1 cellular context compared by ENCODE assay signal in the genomic region with DNA sequence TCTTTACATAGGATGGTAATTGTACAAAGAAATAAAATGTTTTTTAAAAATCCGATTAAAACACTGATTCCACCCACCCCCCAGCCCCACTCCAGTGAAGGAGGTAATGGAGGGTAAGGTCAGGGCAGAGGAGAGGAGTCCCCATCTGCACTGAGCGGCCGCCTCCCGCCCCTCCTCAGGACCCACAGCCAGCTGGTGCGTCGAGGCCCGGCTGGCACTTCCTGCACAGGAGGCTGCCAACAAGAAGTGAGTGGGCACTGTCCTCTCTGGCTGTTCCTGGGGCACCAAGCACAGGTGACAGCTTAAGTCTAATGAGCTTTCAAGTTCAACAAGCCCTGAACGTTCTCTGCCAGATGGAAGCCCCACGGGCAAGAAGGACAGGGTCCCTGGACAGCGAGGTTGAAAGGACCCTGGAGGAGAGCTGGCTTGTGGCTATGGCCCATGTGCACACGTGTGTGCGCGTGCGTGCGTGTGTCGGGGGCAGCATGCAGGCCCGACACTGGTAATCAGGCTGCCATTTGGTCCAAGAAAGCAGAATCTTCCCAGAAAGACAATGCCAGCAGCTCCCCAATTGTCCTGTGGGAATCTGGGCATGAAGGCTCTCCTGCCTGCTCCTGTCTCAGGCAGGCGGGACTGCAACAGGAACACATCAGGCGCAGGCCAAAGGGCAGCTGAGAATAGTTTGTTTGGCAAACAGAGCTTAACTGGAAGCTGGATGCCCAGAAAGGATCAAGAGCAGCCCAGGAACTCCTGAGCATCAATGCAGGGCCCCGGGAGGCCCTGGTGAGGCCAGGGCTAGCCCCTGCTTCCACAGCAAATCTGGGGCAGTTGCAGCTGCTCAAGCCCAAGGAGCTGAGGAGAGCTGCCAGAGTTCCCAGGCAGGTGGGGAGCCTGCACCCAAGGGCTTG.
A peak's percentile ranks its signal among the peaks of the same experiment; 100 is the strongest.
TF ChIP-seq lines count a peak whose summit lies in the region.

No MANE protein-coding gene starts in this region.

TF ChIP-seq in HepG2, 621 proteins besides CTCF, POLR2A, EP300 and RAD21 (continued from another document):
- TF ChIP-seq, protein P1, sequence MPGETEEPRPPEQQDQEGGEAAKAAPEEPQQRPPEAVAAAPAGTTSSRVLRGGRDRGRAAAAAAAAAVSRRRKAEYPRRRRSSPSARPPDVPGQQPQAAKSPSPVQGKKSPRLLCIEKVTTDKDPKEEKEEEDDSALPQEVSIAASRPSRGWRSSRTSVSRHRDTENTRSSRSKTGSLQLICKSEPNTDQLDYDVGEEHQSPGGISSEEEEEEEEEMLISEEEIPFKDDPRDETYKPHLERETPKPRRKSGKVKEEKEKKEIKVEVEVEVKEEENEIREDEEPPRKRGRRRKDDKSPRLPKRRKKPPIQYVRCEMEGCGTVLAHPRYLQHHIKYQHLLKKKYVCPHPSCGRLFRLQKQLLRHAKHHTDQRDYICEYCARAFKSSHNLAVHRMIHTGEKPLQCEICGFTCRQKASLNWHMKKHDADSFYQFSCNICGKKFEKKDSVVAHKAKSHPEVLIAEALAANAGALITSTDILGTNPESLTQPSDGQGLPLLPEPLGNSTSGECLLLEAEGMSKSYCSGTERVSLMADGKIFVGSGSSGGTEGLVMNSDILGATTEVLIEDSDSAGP (CRISPR knock-in tag; IDR thresholded peaks at IDR 0.05; ENCODE audit: borderline replicate concordance): 0 out of 2 replicates have a peak, but pooled peaks have one; percentile 37
- TF ChIP-seq, protein P2, sequence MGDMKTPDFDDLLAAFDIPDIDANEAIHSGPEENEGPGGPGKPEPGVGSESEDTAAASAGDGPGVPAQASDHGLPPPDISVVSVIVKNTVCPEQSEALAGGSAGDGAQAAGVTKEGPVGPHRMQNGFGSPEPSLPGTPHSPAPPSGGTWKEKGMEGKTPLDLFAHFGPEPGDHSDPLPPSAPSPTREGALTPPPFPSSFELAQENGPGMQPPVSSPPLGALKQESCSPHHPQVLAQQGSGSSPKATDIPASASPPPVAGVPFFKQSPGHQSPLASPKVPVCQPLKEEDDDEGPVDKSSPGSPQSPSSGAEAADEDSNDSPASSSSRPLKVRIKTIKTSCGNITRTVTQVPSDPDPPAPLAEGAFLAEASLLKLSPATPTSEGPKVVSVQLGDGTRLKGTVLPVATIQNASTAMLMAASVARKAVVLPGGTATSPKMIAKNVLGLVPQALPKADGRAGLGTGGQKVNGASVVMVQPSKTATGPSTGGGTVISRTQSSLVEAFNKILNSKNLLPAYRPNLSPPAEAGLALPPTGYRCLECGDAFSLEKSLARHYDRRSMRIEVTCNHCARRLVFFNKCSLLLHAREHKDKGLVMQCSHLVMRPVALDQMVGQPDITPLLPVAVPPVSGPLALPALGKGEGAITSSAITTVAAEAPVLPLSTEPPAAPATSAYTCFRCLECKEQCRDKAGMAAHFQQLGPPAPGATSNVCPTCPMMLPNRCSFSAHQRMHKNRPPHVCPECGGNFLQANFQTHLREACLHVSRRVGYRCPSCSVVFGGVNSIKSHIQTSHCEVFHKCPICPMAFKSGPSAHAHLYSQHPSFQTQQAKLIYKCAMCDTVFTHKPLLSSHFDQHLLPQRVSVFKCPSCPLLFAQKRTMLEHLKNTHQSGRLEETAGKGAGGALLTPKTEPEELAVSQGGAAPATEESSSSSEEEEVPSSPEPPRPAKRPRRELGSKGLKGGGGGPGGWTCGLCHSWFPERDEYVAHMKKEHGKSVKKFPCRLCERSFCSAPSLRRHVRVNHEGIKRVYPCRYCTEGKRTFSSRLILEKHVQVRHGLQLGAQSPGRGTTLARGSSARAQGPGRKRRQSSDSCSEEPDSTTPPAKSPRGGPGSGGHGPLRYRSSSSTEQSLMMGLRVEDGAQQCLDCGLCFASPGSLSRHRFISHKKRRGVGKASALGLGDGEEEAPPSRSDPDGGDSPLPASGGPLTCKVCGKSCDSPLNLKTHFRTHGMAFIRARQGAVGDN (CRISPR knock-in tag; IDR thresholded peaks at IDR 0.05): peak; percentile 77
- TF ChIP-seq ZNF839 (CRISPR knock-in tag; IDR thresholded peaks at IDR 0.05; ENCODE audit: borderline replicate concordance) (no peak), HNRNPL (IDR thresholded peaks at IDR 0.05; ENCODE audit: low read depth, low read length) (0 out of 2 replicates have a peak, but pooled peaks have one; percentile 49), ZNF761 (CRISPR knock-in tag; conservative IDR thresholded peaks at IDR 0.05) (peak; percentile 84), XRCC5 (optimal IDR thresholded peaks at IDR 0.05; ENCODE audit: low read length) (peak; percentile 16), ZIK1 (CRISPR knock-in tag; IDR thresholded peaks at IDR 0.05; ENCODE audit: borderline replicate concordance, low read depth) (no peak), BCL6 (CRISPR knock-in tag; IDR thresholded peaks at IDR 0.05) (peak; percentile 34; the same call in 1 of the 2 replicates), RBM22 (optimal IDR thresholded peaks at IDR 0.05; ENCODE audit: low read length) (peak; percentile 58), FOXA1 (IDR thresholded peaks at IDR 0.05) (no peak), FOXA1 (CRISPR knock-in tag; IDR thresholded peaks at IDR 0.05) (0 out of 2 replicates have a peak, but pooled peaks have one; percentile 5), ZNF30 (CRISPR knock-in tag; IDR thresholded peaks at IDR 0.05) (no peak), LCORL (IDR thresholded peaks at IDR 0.05) (no peak), LCORL (CRISPR knock-in tag; IDR thresholded peaks at IDR 0.05) (peak; percentile 31; the same call in 1 of the 2 replicates), MEIS1 (CRISPR knock-in tag; IDR thresholded peaks at IDR 0.05; ENCODE audit: borderline replicate concordance) (no peak)
- TF ChIP-seq, protein P3, sequence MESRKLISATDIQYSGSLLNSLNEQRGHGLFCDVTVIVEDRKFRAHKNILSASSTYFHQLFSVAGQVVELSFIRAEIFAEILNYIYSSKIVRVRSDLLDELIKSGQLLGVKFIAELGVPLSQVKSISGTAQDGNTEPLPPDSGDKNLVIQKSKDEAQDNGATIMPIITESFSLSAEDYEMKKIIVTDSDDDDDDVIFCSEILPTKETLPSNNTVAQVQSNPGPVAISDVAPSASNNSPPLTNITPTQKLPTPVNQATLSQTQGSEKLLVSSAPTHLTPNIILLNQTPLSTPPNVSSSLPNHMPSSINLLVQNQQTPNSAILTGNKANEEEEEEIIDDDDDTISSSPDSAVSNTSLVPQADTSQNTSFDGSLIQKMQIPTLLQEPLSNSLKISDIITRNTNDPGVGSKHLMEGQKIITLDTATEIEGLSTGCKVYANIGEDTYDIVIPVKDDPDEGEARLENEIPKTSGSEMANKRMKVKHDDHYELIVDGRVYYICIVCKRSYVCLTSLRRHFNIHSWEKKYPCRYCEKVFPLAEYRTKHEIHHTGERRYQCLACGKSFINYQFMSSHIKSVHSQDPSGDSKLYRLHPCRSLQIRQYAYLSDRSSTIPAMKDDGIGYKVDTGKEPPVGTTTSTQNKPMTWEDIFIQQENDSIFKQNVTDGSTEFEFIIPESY (CRISPR knock-in tag; IDR thresholded peaks at IDR 0.05): peak; percentile 55; the same call in 1 of the 2 replicates
- TF ChIP-seq, protein P4, sequence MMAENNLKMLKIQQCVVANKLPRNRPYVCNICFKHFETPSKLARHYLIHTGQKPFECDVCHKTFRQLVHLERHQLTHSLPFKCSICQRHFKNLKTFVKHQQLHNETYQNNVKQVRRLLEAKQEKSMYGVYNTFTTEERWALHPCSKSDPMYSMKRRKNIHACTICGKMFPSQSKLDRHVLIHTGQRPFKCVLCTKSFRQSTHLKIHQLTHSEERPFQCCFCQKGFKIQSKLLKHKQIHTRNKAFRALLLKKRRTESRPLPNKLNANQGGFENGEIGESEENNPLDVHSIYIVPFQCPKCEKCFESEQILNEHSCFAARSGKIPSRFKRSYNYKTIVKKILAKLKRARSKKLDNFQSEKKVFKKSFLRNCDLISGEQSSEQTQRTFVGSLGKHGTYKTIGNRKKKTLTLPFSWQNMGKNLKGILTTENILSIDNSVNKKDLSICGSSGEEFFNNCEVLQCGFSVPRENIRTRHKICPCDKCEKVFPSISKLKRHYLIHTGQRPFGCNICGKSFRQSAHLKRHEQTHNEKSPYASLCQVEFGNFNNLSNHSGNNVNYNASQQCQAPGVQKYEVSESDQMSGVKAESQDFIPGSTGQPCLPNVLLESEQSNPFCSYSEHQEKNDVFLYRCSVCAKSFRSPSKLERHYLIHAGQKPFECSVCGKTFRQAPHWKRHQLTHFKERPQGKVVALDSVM (CRISPR knock-in tag; IDR thresholded peaks at IDR 0.05): no peak
- TF ChIP-seq, protein P5, sequence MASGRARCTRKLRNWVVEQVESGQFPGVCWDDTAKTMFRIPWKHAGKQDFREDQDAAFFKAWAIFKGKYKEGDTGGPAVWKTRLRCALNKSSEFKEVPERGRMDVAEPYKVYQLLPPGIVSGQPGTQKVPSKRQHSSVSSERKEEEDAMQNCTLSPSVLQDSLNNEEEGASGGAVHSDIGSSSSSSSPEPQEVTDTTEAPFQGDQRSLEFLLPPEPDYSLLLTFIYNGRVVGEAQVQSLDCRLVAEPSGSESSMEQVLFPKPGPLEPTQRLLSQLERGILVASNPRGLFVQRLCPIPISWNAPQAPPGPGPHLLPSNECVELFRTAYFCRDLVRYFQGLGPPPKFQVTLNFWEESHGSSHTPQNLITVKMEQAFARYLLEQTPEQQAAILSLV (CRISPR knock-in tag; IDR thresholded peaks at IDR 0.05; ENCODE audit: borderline replicate concordance): no peak
TF ChIP-seq in HepG2: peak in this region for 34.
